8 cellular contexts compared by ENCODE assay signal in genomic region chr6:63572733-63573139, GRCh38. TPM values are rescaled to one million over a fixed set of nuclear protein-coding genes. Genes with fewer than 3 reads are reported as not detected.
A peak's percentile ranks its signal among the peaks of the same experiment; 100 is the strongest.
DNase-seq lines count a peak whose midpoint lies in the region; ATAC-seq and TF ChIP-seq lines count a peak whose summit lies in the region.

No MANE protein-coding gene starts in this region.

- peaks cover 37% of the 10 kb centered on the region for H3K4me1 Mint-ChIP-seq in activated T-helper 1 cell treated with anti-CD3 and anti-CD28 coated beads, Interleukin-12 subunit alpha, Interleukin-12 subunit beta, Interleukin-2, Interleukin-4 antibody, amounts not matched to agents 30 ng/mL and 10 ng/mL and 1 ng/mL, durations not matched to agents 14 hours and 24 hours and 36 hours (ENCODE audit: low read depth)

- H3K36me3 ChIP-seq in left ventricle myocardium inferior, result peaks cover 14% of the 10 kb centered on the region
- H3K36me3 ChIP-seq in skeletal muscle satellite cell (ENCODE audit: insufficient read depth, low read length), result peaks cover 17% of the 10 kb centered on the region

- H3K4me2 ChIP-seq in skeletal muscle satellite cell (ENCODE audit: low read length), result peak overlapping the region; percentile 80

- intact Hi-C loops in activated T-helper 1 cell treated with anti-CD3 and anti-CD28 coated beads, Interleukin-12 subunit alpha, Interleukin-12 subunit beta, Interleukin-2, Interleukin-4 antibody, amounts not matched to agents 30 ng/mL and 10 ng/mL and 1 ng/mL, durations not matched to agents 14 hours and 24 hours and 36 hours (cut with micrococcal nuclease), result loop anchor here (1.0 kb wide), 2 partner anchors 63 to 220 kb away; partner anchors contain the start of gene PHF3
- intact Hi-C loops in left ventricle myocardium inferior (cut with micrococcal nuclease), result no loop called here

- H3K27me3 Mint-ChIP-seq in activated T-helper 1 cell treated with anti-CD3 and anti-CD28 coated beads, Interleukin-12 subunit alpha, Interleukin-12 subunit beta, Interleukin-2, Interleukin-4 antibody, amounts not matched to agents 30 ng/mL and 10 ng/mL and 1 ng/mL, durations not matched to agents 14 hours and 24 hours and 36 hours (ENCODE audit: insufficient read depth), result no peaks in the 10 kb centered on the region

- H3K27me3 ChIP-seq in left ventricle myocardium inferior (ENCODE audit: low read depth) (no peaks in the 10 kb centered on the region), skeletal muscle satellite cell (ENCODE audit: control insufficient read depth, insufficient read depth, low read length) (no peaks in the 10 kb centered on the region)

- H3K27ac Mint-ChIP-seq in activated T-helper 1 cell treated with anti-CD3 and anti-CD28 coated beads, Interleukin-12 subunit alpha, Interleukin-12 subunit beta, Interleukin-2, Interleukin-4 antibody, amounts not matched to agents 30 ng/mL and 10 ng/mL and 1 ng/mL, durations not matched to agents 14 hours and 24 hours and 36 hours, result peak overlapping the region; percentile 95

- no peak for DNase-seq in activated T-helper 1 cell treated with anti-CD3 and anti-CD28 coated beads, Interleukin-12 subunit alpha, Interleukin-12 subunit beta, Interleukin-2, Interleukin-4 antibody, amounts not matched to agents 30 ng/mL and 10 ng/mL and 1 ng/mL, durations not matched to agents 14 hours and 24 hours and 36 hours (ENCODE audit: low spot score)
- DNase-seq in left ventricle myocardium inferior, result no peak
- no peak for DNase-seq in HuH-7 (ENCODE audit: low spot score)
- no peak for DNase-seq in NCI-H1417 treated with DMSO at 0.1 percent for 48 hours (lab: John Stamatoyannopoulos, UW)
- no peak for DNase-seq in AG08395 (ENCODE audit: low spot score)

- H3K9me3 ChIP-seq in left ventricle myocardium inferior (replicated peaks), result peaks cover under 1% of the 10 kb centered on the region
- no peaks in the 10 kb centered on the region for H3K9me3 ChIP-seq in skeletal muscle satellite cell (replicated peaks; ENCODE audit: low read length)

- peak overlapping the region; percentile 98 for H3K4me3 ChIP-seq in left ventricle myocardium inferior
- peak overlapping the region; percentile 93 for H3K4me3 ChIP-seq in skeletal muscle satellite cell (ENCODE audit: low read length)

- H3K4me1 ChIP-seq in left ventricle myocardium inferior (peaks cover 48% of the 10 kb centered on the region), skeletal muscle satellite cell (ENCODE audit: control insufficient read depth, insufficient read depth, low read length) (peaks cover 14% of the 10 kb centered on the region)

- ATAC-seq in GM18498 (IDR thresholded peaks at IDR 0.05; ENCODE audit: unreplicated experiment), result peak; percentile 2
- peak; percentile 0 for ATAC-seq in HG02798 (IDR thresholded peaks at IDR 0.05; ENCODE audit: poor library complexity, unreplicated experiment)

- H3K9ac ChIP-seq in skeletal muscle satellite cell (ENCODE audit: low read depth, low read length), result peak overlapping the region; percentile 98

- peak overlapping the region; percentile 95 for H3K4me3 Mint-ChIP-seq in activated T-helper 1 cell treated with anti-CD3 and anti-CD28 coated beads, Interleukin-12 subunit alpha, Interleukin-12 subunit beta, Interleukin-2, Interleukin-4 antibody, amounts not matched to agents 30 ng/mL and 10 ng/mL and 1 ng/mL, durations not matched to agents 14 hours and 24 hours and 36 hours

- H3K27ac ChIP-seq in left ventricle myocardium inferior (replicated peaks), result peak overlapping the region; percentile 99

- H3K36me3 Mint-ChIP-seq in activated T-helper 1 cell treated with anti-CD3 and anti-CD28 coated beads, Interleukin-12 subunit alpha, Interleukin-12 subunit beta, Interleukin-2, Interleukin-4 antibody, amounts not matched to agents 30 ng/mL and 10 ng/mL and 1 ng/mL, durations not matched to agents 14 hours and 24 hours and 36 hours (ENCODE audit: low read depth), result peaks cover 25% of the 10 kb centered on the region

- H3K9me3 Mint-ChIP-seq in activated T-helper 1 cell treated with anti-CD3 and anti-CD28 coated beads, Interleukin-12 subunit alpha, Interleukin-12 subunit beta, Interleukin-2, Interleukin-4 antibody, amounts not matched to agents 30 ng/mL and 10 ng/mL and 1 ng/mL, durations not matched to agents 14 hours and 24 hours and 36 hours, result no peaks in the 10 kb centered on the region

- no peak for TF ChIP-seq CTCF in left ventricle myocardium inferior (IDR thresholded peaks at IDR 0.05; ENCODE audit: borderline replicate concordance)

RNA-seq across cellular contexts. Expression of gene PTP4A1, which starts 0.5 kb away (rescaled TPM):
- 80.0 and 84.7 TPM in 2 replicates for total RNA-seq in activated T-helper 1 cell treated with anti-CD3 and anti-CD28 coated beads, Interleukin-12 subunit alpha, Interleukin-12 subunit beta, Interleukin-2, Interleukin-4 antibody, amounts not matched to agents 30 ng/mL and 10 ng/mL and 1 ng/mL, durations not matched to agents 14 hours and 24 hours and 36 hours
- 22.3 TPM for total RNA-seq in left ventricle myocardium inferior
- 45.4 and 45.9 TPM in 2 replicates for total RNA-seq in skeletal muscle satellite cell (2012; rRNA removed)
